24 cellular contexts compared by ENCODE assay signal in genomic region chr9:24096756-24097155, GRCh38.
"Had no signal": no experiment of that assay in that cellular context is flagged by ENCODE, and none has a peak within 500 bp of the region (broad histone marks: within the 10 kb centered on the region; RNA-seq: fewer than 3 reads in every experiment).

No MANE protein-coding gene starts in this region.

- H3K27ac ChIP-seq: heart right ventricle, stomach, transverse colon, vagina had no signal

- H3K4me1 ChIP-seq: heart right ventricle, stomach, transverse colon, vagina had no signal

- H3K36me3 Mint-ChIP-seq: stimulated activated memory B cell treated with anti-CD40 and anti-IgM and Interleukin-4, amounts not matched to agents 10 μg/mL and 1 μg/mL and 100 μg/mL, for 72 hours had no signal

- H3K4me3 ChIP-seq: heart right ventricle, stomach, transverse colon, vagina had no signal

- H3K4me1 Mint-ChIP-seq: activated CD4-positive, alpha-beta T cell treated with anti-CD3 and anti-CD28 coated beads for 36 hours; activated T-helper 17 cell treated with anti-CD3 and anti-CD28 coated beads, Interleukin-2, amount 50 U/mL, for 72 hours; stimulated activated memory B cell treated with anti-CD40 and anti-IgM and Interleukin-4, amounts not matched to agents 10 μg/mL and 1 μg/mL and 100 μg/mL, for 72 hours had no signal

- H3K4me3 Mint-ChIP-seq: activated CD4-positive, alpha-beta T cell treated with anti-CD3 and anti-CD28 coated beads for 36 hours; activated T-cell treated with anti-CD3 and anti-CD28 coated beads, Interleukin-2, amount 50 U/mL, for 24 hours; activated T-helper 17 cell treated with anti-CD3 and anti-CD28 coated beads, Interleukin-2, amount 50 U/mL, for 72 hours; stimulated activated memory B cell treated with anti-CD40 and anti-IgM and Interleukin-4, amounts not matched to agents 10 μg/mL and 1 μg/mL and 100 μg/mL, for 72 hours had no signal

- H3K9me3 ChIP-seq: transverse colon, vagina had no signal

- H3K36me3 ChIP-seq: heart right ventricle, stomach, transverse colon, vagina had no signal

- H3K27me3 Mint-ChIP-seq: activated CD4-positive, alpha-beta T cell treated with anti-CD3 and anti-CD28 coated beads for 36 hours; activated T-cell treated with anti-CD3 and anti-CD28 coated beads, Interleukin-2, amount 50 U/mL, for 24 hours; activated T-helper 17 cell treated with anti-CD3 and anti-CD28 coated beads, Interleukin-2, amount 50 U/mL, for 72 hours; stimulated activated memory B cell treated with anti-CD40 and anti-IgM and Interleukin-4, amounts not matched to agents 10 μg/mL and 1 μg/mL and 100 μg/mL, for 72 hours had no signal

- H3K27ac Mint-ChIP-seq: activated CD4-positive, alpha-beta T cell treated with anti-CD3 and anti-CD28 coated beads for 36 hours; activated naive CD4-positive, alpha-beta T cell treated with anti-CD3 and anti-CD28 coated beads, Interleukin-2, amount 50 U/mL, for 72 hours; activated T-cell treated with anti-CD3 and anti-CD28 coated beads, Interleukin-2, amount 50 U/mL, for 24 hours; activated T-helper 17 cell treated with anti-CD3 and anti-CD28 coated beads, Interleukin-2, amount 50 U/mL, for 72 hours; stimulated activated memory B cell treated with anti-CD40 and anti-IgM and Interleukin-4, amounts not matched to agents 10 μg/mL and 1 μg/mL and 100 μg/mL, for 72 hours had no signal

- H3K27me3 ChIP-seq: heart right ventricle, stomach, transverse colon, vagina had no signal

- DNase-seq: activated CD4-positive, alpha-beta T cell treated with anti-CD3 and anti-CD28 coated beads for 36 hours; activated CD4-positive, alpha-beta T cell treated with anti-CD3 and anti-CD28 coated beads, Interleukin-2, amount 50 U/mL, for 4 hours; activated CD8-positive, alpha-beta memory T cell treated with anti-CD3 and anti-CD28 coated beads for 24 hours; activated CD8-positive, alpha-beta memory T cell treated with anti-CD3 and anti-CD28 coated beads, Interleukin-2, amount 50 U/mL, for 4 hours; activated T-cell treated with anti-CD3 and anti-CD28 coated beads, Interleukin-2, amount 50 U/mL, for 24 hours; central memory CD4-positive, alpha-beta T cell; dermis blood vessel endothelial cell; effector CD8-positive, alpha-beta T cell; erythroblast; foreskin fibroblast; heart right ventricle; islet precursor cell; left cardiac atrium; mesenchymal stem cell; occipital lobe; small intestine; stimulated activated CD4-positive, alpha-beta T cell treated with anti-CD3 and anti-CD28 coated beads, Interleukin-2, amount 100 ng/mL, for 24 hours; stomach; transverse colon had no signal

- ATAC-seq: activated CD4-positive, alpha-beta T cell treated with anti-CD3 and anti-CD28 coated beads for 36 hours; activated naive CD4-positive, alpha-beta T cell treated with anti-CD3 and anti-CD28 coated beads, Interleukin-2, amount 50 U/mL, for 72 hours; activated T-helper 17 cell treated with anti-CD3 and anti-CD28 coated beads, Interleukin-2, amount 50 U/mL, for 72 hours; heart right ventricle; left cardiac atrium; sciatic nerve; stimulated activated memory B cell treated with anti-CD40 and anti-IgM and Interleukin-4, amounts not matched to agents 10 μg/mL and 1 μg/mL and 100 μg/mL, for 72 hours had no signal
